In genomic region chr22:28741200-28741757, GRCh38 we compare ENCODE assay signal across 8 cellular contexts. TPM values are rescaled to one million over a fixed set of nuclear protein-coding genes. Genes with fewer than 3 reads are reported as not detected.
DNase-seq lines count a peak whose midpoint lies in the region; ATAC-seq and TF ChIP-seq lines count a peak whose summit lies in the region.

No MANE protein-coding gene starts in this region.

- no peaks in the 10 kb centered on the region for H3K9me2 ChIP-seq in GM23248 (ENCODE audit: insufficient read depth)

- H3K79me2 ChIP-seq in GM23248 (ENCODE audit: insufficient read depth), result peaks cover 65% of the 10 kb centered on the region

- WGBS in GM23248 (ENCODE audit: low coverage in 1 of 2, low lambda C conversion rate in 2 of 2, missing lambda C conversion rate in 2 of 2), 2 experiments, result 2 to 3% methylated on average over 16 of the region's 16 CpGs

- H2AFZ ChIP-seq in GM23248, result peak overlapping the region; percentile 96

- in situ Hi-C loops in GM23248 (cut with MboI) (no loop called here), gastrocnemius medialis (cut with MboI; ENCODE audit: low sequenced_read_pairs in 4 of 4) (loop anchor here in 1 of 4 donors (10.0 kb wide), 1 partner anchor 136 kb away; no protein-coding TSS in a partner anchor)

- H3F3A ChIP-seq in GM23248 (ENCODE audit: insufficient read depth), result no peaks in the 10 kb centered on the region

- H4K20me1 ChIP-seq in GM23248 (ENCODE audit: insufficient read depth), result no peaks in the 10 kb centered on the region

- H3K36me3 ChIP-seq in GM23248 (ENCODE audit: low read depth) (peaks cover 13% of the 10 kb centered on the region; the same call in 1 of the 2 replicates), RWPE2 (ENCODE audit: low read depth) (peaks cover 34% of the 10 kb centered on the region), gastrocnemius medialis (peaks cover 0 to 28% of the 10 kb centered on the region in 2 donors)

- intact Hi-C loops in gastrocnemius medialis (cut with DNase I; ENCODE audit: low total_unique reads), result loop anchor here (10.0 kb wide), 1 partner anchor 136 kb away; no protein-coding TSS in a partner anchor

- peak overlapping the region; percentile 23; the same call in 1 of the 2 replicates for H3K27ac ChIP-seq in GM23248
- H3K27ac ChIP-seq in RWPE2 (ENCODE audit: poor library complexity, severe bottlenecking), result peak overlapping the region; percentile 73
- peak overlapping the region in 3 of 4 donors; percentile 18 to 99 (median 96) for H3K27ac ChIP-seq in gastrocnemius medialis

- H3K4me1 ChIP-seq in GM23248 (ENCODE audit: insufficient read depth), result 0 out of 2 replicates have a peak, but pooled peaks cover 6% of the 10 kb centered on the region
- no peaks in the 10 kb centered on the region for H3K4me1 ChIP-seq in RWPE2 (ENCODE audit: insufficient read depth, poor library complexity, severe bottlenecking)
- peaks cover 12 to 13% of the 10 kb centered on the region in 2 donors for H3K4me1 ChIP-seq in gastrocnemius medialis

- DNase-seq in GM23248 (no peak), RWPE2 (ENCODE audit: low spot score) (no peak), fibroblast of mammary gland (ENCODE audit: low read depth) (no peak), gastrocnemius medialis (no peak), COR-L47 (lab: John Stamatoyannopoulos, UW) (no peak), omental fat pad (ENCODE audit: low spot score) (no peak), C1 segment of cervical spinal cord (lab: John Stamatoyannopoulos, UW) (no peak)

- no peaks in the 10 kb centered on the region for H3K9me3 ChIP-seq in GM23248 (ENCODE audit: low read depth)
- H3K9me3 ChIP-seq in RWPE2 (ENCODE audit: severe bottlenecking), result no peaks in the 10 kb centered on the region
- no peaks in the 10 kb centered on the region for H3K9me3 ChIP-seq in gastrocnemius medialis

- H3K4me2 ChIP-seq in GM23248 (ENCODE audit: unreplicated experiment), result peak overlapping the region; percentile 80

- no peak for TF ChIP-seq POLR2A in gastrocnemius medialis (IDR thresholded peaks at IDR 0.05)

- H3K4me3 ChIP-seq in GM23248, result peak overlapping the region; percentile 86
- H3K4me3 ChIP-seq in RWPE2 (ENCODE audit: severe bottlenecking), result peak overlapping the region; percentile 84
- peak overlapping the region; percentile 91 for H3K4me3 ChIP-seq in fibroblast of mammary gland (ENCODE audit: control insufficient read depth, low read depth, low read length)
- peak overlapping the region; percentile 39 to 98 (median 82) for H3K4me3 ChIP-seq in gastrocnemius medialis

- no peak for TF ChIP-seq CTCF in RWPE2 (IDR thresholded peaks at IDR 0.05; ENCODE audit: poor library complexity, severe bottlenecking)
- TF ChIP-seq CTCF in fibroblast of mammary gland (conservative IDR thresholded peaks at IDR 0.05; ENCODE audit: control insufficient read depth, insufficient read depth, low read depth, low read length), result no peak
- TF ChIP-seq CTCF in gastrocnemius medialis (IDR thresholded peaks at IDR 0.05 in 4 of 5, conservative IDR thresholded peaks at IDR 0.05 in 1 of 5), result no peak
- TF ChIP-seq CTCF in omental fat pad (IDR thresholded peaks at IDR 0.05), result no peak

- ATAC-seq in RWPE2 (ENCODE audit: low read depth) (no peak), gastrocnemius medialis (no peak), omental fat pad (ENCODE audit: low FRiP score) (no peak), HG02588 (IDR thresholded peaks at IDR 0.05; ENCODE audit: unreplicated experiment) (no peak)

- H3K27me3 ChIP-seq in GM23248 (replicated peaks; ENCODE audit: insufficient read depth), result no peaks in the 10 kb centered on the region
- H3K27me3 ChIP-seq in RWPE2 (ENCODE audit: insufficient read depth, poor library complexity, severe bottlenecking), result no peaks in the 10 kb centered on the region
- no peaks in the 10 kb centered on the region for H3K27me3 ChIP-seq in gastrocnemius medialis

- H3K9ac ChIP-seq in GM23248, result peak overlapping the region; percentile 90

RNA-seq across cellular contexts. Expression of gene CHEK2, which starts 0.3 kb away (rescaled TPM):
- total RNA-seq in GM23248 (2014; rRNA removed; shearing (Covaris generic)), result 12.2 and 22.0 TPM in 2 replicates
- polyA plus RNA-seq in GM23248 (2016; fragmentation: Nextera tagmentation; extraction: Ambion mirVana), result 19.3 and 21.8 TPM in 2 replicates
- total RNA-seq in gastrocnemius medialis (1 to 10 TPM in 3 of 4 donors, under 1 TPM in 1; 0.58 to 5.7 (median 3.7) TPM), omental fat pad (1 to 10 TPM; 2.9 to 7.4 (median 4.7) TPM)

RNA-seq across cellular contexts. Expression of gene HSCB, which starts 0.6 kb away (rescaled TPM):
- total RNA-seq in GM23248 (2014; rRNA removed; shearing (Covaris generic)), result 12.0 and 21.1 TPM in 2 replicates
- polyA plus RNA-seq in GM23248 (2016; fragmentation: Nextera tagmentation; extraction: Ambion mirVana), result 23.6 and 25.9 TPM in 2 replicates
- total RNA-seq in gastrocnemius medialis (10 to 100 TPM; 14.4 to 30.4 (median 22.9) TPM), omental fat pad (10 to 100 TPM in 3 of 4 donors, 1 to 10 TPM in 1; 9.5 to 21.0 (median 14.8) TPM)

RNA-seq across cellular contexts. Expression of gene CCDC117, which starts 31.2 kb away (rescaled TPM):
- 24.2 and 25.2 TPM in 2 replicates for total RNA-seq in GM23248 (2014; rRNA removed; shearing (Covaris generic))
- 14.6 and 16.2 TPM in 2 replicates for polyA plus RNA-seq in GM23248 (2016; fragmentation: Nextera tagmentation; extraction: Ambion mirVana)
- total RNA-seq in gastrocnemius medialis (10 to 100 TPM; 23.2 to 40.1 (median 30.5) TPM), omental fat pad (10 to 100 TPM; 10.1 to 22.9 (median 18.2) TPM)

RNA-seq across cellular contexts. Expression of gene XBP1, which starts 59.1 kb away (rescaled TPM):
- total RNA-seq in GM23248 (2014; rRNA removed; shearing (Covaris generic)), result 324 and 350 TPM in 2 replicates
- 256 and 258 TPM in 2 replicates for polyA plus RNA-seq in GM23248 (2016; fragmentation: Nextera tagmentation; extraction: Ambion mirVana)
- total RNA-seq in gastrocnemius medialis (100 to 1,000 TPM in 3 of 4 donors, 10 to 100 TPM in 1; 66.0 to 403 (median 115) TPM), omental fat pad (100 to 1,000 TPM; 208 to 343 (median 245) TPM)

Comparison
In these comparisons a context has a peak if more than half of its experiments do, and no peak if none do; other contexts are left out.
1. H3K27ac ChIP-seq: peak in every context shown above with its lines; median percentile 96 in gastrocnemius medialis; 73 in RWPE2; 23 in GM23248.